ENCODE assay signal across 13 cellular contexts in genomic region chr10:16519250-16519907, GRCh38. TPM values are rescaled to one million over a fixed set of nuclear protein-coding genes. Genes with fewer than 3 reads are reported as not detected.
DNase-seq lines count a peak whose midpoint lies in the region; TF ChIP-seq lines count a peak whose summit lies in the region.
"Had no signal": no experiment of that assay in that cellular context is flagged by ENCODE, and none has a peak within 500 bp of the region (broad histone marks: within the 10 kb centered on the region; RNA-seq: fewer than 3 reads in every experiment).

No MANE protein-coding gene starts in this region.

- peaks cover 27% of the 10 kb centered on the region for H3K4me1 ChIP-seq in suprapubic skin
- H3K4me1 ChIP-seq: testis had no signal

- H3K36me3 ChIP-seq in suprapubic skin: no peaks in the 10 kb centered on the region
- H3K36me3 ChIP-seq: breast epithelium had no signal

- DNase-seq in activated naive CD4-positive, alpha-beta T cell treated with anti-CD3 and anti-CD28 coated beads, Interleukin-2, amount 10 ng/mL, durations not matched to agents 7 days and 5 days: no peak
- no peak for DNase-seq in activated naive CD4-positive, alpha-beta T cell treated with Interleukin-2 at 50 U/mL for 16 hours
- DNase-seq in NCI-H146 treated with DMSO at 0.1 percent for 48 hours (lab: John Stamatoyannopoulos, UW; ENCODE audit: unreplicated experiment) (peak; percentile 70), glutamatergic neuron (peak; percentile 17), suprapubic skin (ENCODE audit: low spot score in 2 of 2) (no peak), HPDE6-E6E7 (ENCODE audit: extremely low spot score) (no peak), ecto neural progenitor cell (ENCODE audit: low spot score) (no peak)
- no peak for DNase-seq in stimulated activated CD4-positive, alpha-beta T cell treated with anti-CD3 and anti-CD28 coated beads, Interleukin-2, amount 100 ng/mL, for 48 hours
- DNase-seq: AML-193, kidney, NCI-H446 treated with DMSO at 0.1 percent for 48 hours, testis had no signal

- CTCF ChIA-PET in activated naive CD4-positive, alpha-beta T cell treated with anti-CD3 and anti-CD28 coated beads, Interleukin-2, amount 10 ng/mL, durations not matched to agents 7 days and 5 days (lab: Charles Lee): no interaction called here

- peak overlapping the region; percentile 68 for H3K4me3 Mint-ChIP-seq in activated naive CD4-positive, alpha-beta T cell treated with anti-CD3 and anti-CD28 coated beads, Interleukin-2, amount 10 ng/mL, durations not matched to agents 7 days and 5 days
- H3K4me3 Mint-ChIP-seq in glutamatergic neuron (ENCODE audit: unreplicated experiment): peak overlapping the region; percentile 85

- H3K27me3 Mint-ChIP-seq in activated naive CD4-positive, alpha-beta T cell treated with anti-CD3 and anti-CD28 coated beads, Interleukin-2, amount 10 ng/mL, durations not matched to agents 7 days and 5 days: peaks cover 49% of the 10 kb centered on the region
- H3K27me3 Mint-ChIP-seq in glutamatergic neuron (ENCODE audit: unreplicated experiment): peaks cover 15% of the 10 kb centered on the region

- no peaks in the 10 kb centered on the region for H3K9me3 Mint-ChIP-seq in activated naive CD4-positive, alpha-beta T cell treated with anti-CD3 and anti-CD28 coated beads, Interleukin-2, amount 10 ng/mL, durations not matched to agents 7 days and 5 days
- H3K9me3 Mint-ChIP-seq in glutamatergic neuron (ENCODE audit: unreplicated experiment): peaks cover 6% of the 10 kb centered on the region

- H3K27me3 ChIP-seq in suprapubic skin: peaks cover 34% of the 10 kb centered on the region
- H3K27me3 ChIP-seq: testis had no signal

- peak overlapping the region; percentile 59 for H3K4me3 ChIP-seq in suprapubic skin

- H3K27ac Mint-ChIP-seq in activated naive CD4-positive, alpha-beta T cell treated with anti-CD3 and anti-CD28 coated beads, Interleukin-2, amount 10 ng/mL, durations not matched to agents 7 days and 5 days: no peak overlapping the region
- no peak overlapping the region for H3K27ac Mint-ChIP-seq in glutamatergic neuron (ENCODE audit: unreplicated experiment)

- no peaks in the 10 kb centered on the region for H3K9me3 ChIP-seq in suprapubic skin
- H3K9me3 ChIP-seq: breast epithelium, testis had no signal

- H3K36me3 Mint-ChIP-seq in activated naive CD4-positive, alpha-beta T cell treated with anti-CD3 and anti-CD28 coated beads, Interleukin-2, amount 10 ng/mL, durations not matched to agents 7 days and 5 days: peaks cover 3% of the 10 kb centered on the region
- no peaks in the 10 kb centered on the region for H3K36me3 Mint-ChIP-seq in glutamatergic neuron (ENCODE audit: unreplicated experiment)

- TF ChIP-seq POLR2A in suprapubic skin (IDR thresholded peaks at IDR 0.05): no peak

- peaks cover 14% of the 10 kb centered on the region for H3K4me1 Mint-ChIP-seq in activated naive CD4-positive, alpha-beta T cell treated with anti-CD3 and anti-CD28 coated beads, Interleukin-2, amount 10 ng/mL, durations not matched to agents 7 days and 5 days
- H3K4me1 Mint-ChIP-seq in glutamatergic neuron (ENCODE audit: low read depth, unreplicated experiment): peaks cover 3% of the 10 kb centered on the region

- TF ChIP-seq EP300 in suprapubic skin (IDR thresholded peaks at IDR 0.05): no peak

- H3K27ac ChIP-seq in suprapubic skin: no peak overlapping the region
- H3K27ac ChIP-seq: breast epithelium, testis had no signal

- WGBS in suprapubic skin: 50% methylated on average over 31 of the region's 31 CpGs

- TF ChIP-seq CTCF in glutamatergic neuron (IDR thresholded peaks at IDR 0.05; ENCODE audit: partially characterized antibody, unreplicated experiment) (no peak), suprapubic skin (IDR thresholded peaks at IDR 0.05) (no peak)

RNA-seq across cellular contexts. Expression of gene C1QL3, which starts 2.3 kb away (rescaled TPM):
- total RNA-seq in glutamatergic neuron (ENCODE audit: unreplicated experiment): not detected
- total RNA-seq in suprapubic skin: under 1 TPM in 1 of 4 donors, not detected in 3; 0.18 TPM
- total RNA-seq: breast epithelium, kidney had no signal

Comparison
In these comparisons a context has a peak if more than half of its experiments do, and no peak if none do; other contexts are left out.
1. DNase-seq: peak in NCI-H146 treated with DMSO at 0.1 percent for 48 hours (single experiment) and glutamatergic neuron (single experiment); none in activated naive CD4-positive, alpha-beta T cell treated with anti-CD3 and anti-CD28 coated beads, Interleukin-2, amount 10 ng/mL, durations not matched to agents 7 days and 5 days (single experiment), activated naive CD4-positive, alpha-beta T cell treated with Interleukin-2 at 50 U/mL for 16 hours (single experiment), suprapubic skin (0 of 2), stimulated activated CD4-positive, alpha-beta T cell treated with anti-CD3 and anti-CD28 coated beads, Interleukin-2, amount 100 ng/mL, for 48 hours (0 of 2), HPDE6-E6E7 (single experiment) and ecto neural progenitor cell (single experiment).